In genomic region chr21:44522753-44523204, GRCh38 we compare ENCODE assay signal across 32 cellular contexts. TPM values are rescaled to one million over a fixed set of nuclear protein-coding genes. Genes with fewer than 3 reads are reported as not detected.
DNase-seq lines count a peak whose midpoint lies in the region; FAIRE-seq and TF ChIP-seq lines count a peak whose summit lies in the region.
"Had no signal": no experiment of that assay in that cellular context is flagged by ENCODE, and none has a peak within 500 bp of the region (broad histone marks: within the 10 kb centered on the region; RNA-seq: fewer than 3 reads in every experiment).

No MANE protein-coding gene starts in this region.

- no peak overlapping the region for H3K27ac Mint-ChIP-seq in HFFc6
- H3K27ac Mint-ChIP-seq: CD4-positive, alpha-beta memory T cell had no signal

- H3K27me3 ChIP-seq in bronchial epithelial cell (ENCODE audit: control insufficient read depth, insufficient read depth, low read length), result no peaks in the 10 kb centered on the region
- H3K27me3 ChIP-seq in spleen (replicated peaks in 1 of 7), result peaks cover 0 to 31% (median 0%) of the 10 kb centered on the region in 7 donors

- no peaks in the 10 kb centered on the region for H3K9me3 ChIP-seq in spleen
- H3K9me3 ChIP-seq: A549, HAP-1 had no signal

- H3K4me3 ChIP-seq in bronchial epithelial cell (ENCODE audit: low read depth, low read length) (no peak overlapping the region), spleen (no peak overlapping the region)
- H3K4me3 ChIP-seq: A549, GM23248, HAP-1, SK-N-MC had no signal

- intact Hi-C loops in spleen (cut with DNase I; ENCODE audit: low total_unique reads), result no loop called here

- no peaks in the 10 kb centered on the region for H3K4me1 Mint-ChIP-seq in HFFc6 (ENCODE audit: low read depth)

- TF ChIP-seq CTCF in bronchial epithelial cell (IDR thresholded peaks at IDR 0.05; ENCODE audit: insufficient read depth, low read length, severe bottlenecking) (no peak), spleen (IDR thresholded peaks at IDR 0.05 in 8 of 11, conservative IDR thresholded peaks at IDR 0.05 in 3 of 11) (no peak), HFFc6 (IDR thresholded peaks at IDR 0.05) (no peak)

- H3K27ac ChIP-seq in spleen, result no peak overlapping the region
- H3K27ac ChIP-seq: A549, GM23248, RWPE1, SK-N-MC had no signal

- peak; percentile 83 for FAIRE-seq in bronchial epithelial cell (lab: Jason Lieb, UNC)
- FAIRE-seq: A549, GM12892 had no signal

- no peaks in the 10 kb centered on the region for H3K36me3 Mint-ChIP-seq in HFFc6 (ENCODE audit: low read depth)
- H3K36me3 Mint-ChIP-seq: CD4-positive, alpha-beta memory T cell had no signal

- TF ChIP-seq POLR2A in spleen (IDR thresholded peaks at IDR 0.05), result no peak

- WGBS in spleen, 5 donors, result 71 to 82% (median 74%) methylated on average over 1 of the region's 1 CpG; no CpG with 5 or more reads in 2 of the 5 donors

- no peak overlapping the region for H3K4me3 Mint-ChIP-seq in HFFc6
- H3K4me3 Mint-ChIP-seq: CD4-positive, alpha-beta memory T cell had no signal

- H3K9me3 Mint-ChIP-seq in HFFc6, result peaks cover 19% of the 10 kb centered on the region
- H3K9me3 Mint-ChIP-seq: CD4-positive, alpha-beta memory T cell had no signal

- H3K36me3 ChIP-seq in bronchial epithelial cell (ENCODE audit: control insufficient read depth, insufficient read depth, low read length) (no peaks in the 10 kb centered on the region), spleen (no peaks in the 10 kb centered on the region)
- H3K36me3 ChIP-seq: HAP-1 had no signal

- H3K27me3 Mint-ChIP-seq in HFFc6 (ENCODE audit: insufficient read depth), result no peaks in the 10 kb centered on the region; the same call in none of the 2 replicates
- H3K27me3 Mint-ChIP-seq: CD4-positive, alpha-beta memory T cell had no signal

- peak; percentile 0 for DNase-seq in activated naive CD4-positive, alpha-beta T cell treated with Interleukin-2 at 50 U/mL for 16 hours
- DNase-seq in activated naive CD4-positive, alpha-beta T cell treated with anti-CD3 and anti-CD28 coated beads, Interleukin-2, amount 50 U/mL, for 16 hours, result no peak
- peak; percentile 0 for DNase-seq in NCI-H226
- DNase-seq in bronchial epithelial cell (ENCODE audit: low read depth), result no peak
- peak; percentile 42 for DNase-seq in spleen
- DNase-seq in cerebellum (ENCODE audit: low spot score), result no peak
- DNase-seq in HFFc6, result no peak
- DNase-seq: AML-193; C1 segment of cervical spinal cord; CD4-positive, alpha-beta memory T cell; COR-L47; DMS79; EL; GDM1; GM23248; Kasumi-1; NCI-H1092 treated with DMSO at 0.1 percent for 48 hours; NCI-H1436; NCI-H187; NCI-H2107; NCI-H446 treated with DMSO at 0.1 percent for 48 hours; NCI-H526; NCI-H82; SHP77 treated with DMSO at 0.1 percent for 48 hours had no signal

- no peaks in the 10 kb centered on the region for H3K4me1 ChIP-seq in spleen
- H3K4me1 ChIP-seq: A549, HAP-1 had no signal

RNA-seq across cellular contexts. Expression of gene KRTAP10-1, which starts 17.2 kb away (rescaled TPM):
- total RNA-seq in bronchial epithelial cell, result not detected in 2 replicates
- total RNA-seq in spleen, result not detected
- polyA plus RNA-seq in spleen, result not detected
- total RNA-seq in cerebellum, result not detected
- not detected for total RNA-seq in HFFc6 (2021; fragmentation: NEBNext Ultra II Directional; extraction: Animal tissue kit (Norgen Biotek cat#: 25700))
- total RNA-seq: CD4-positive, alpha-beta memory T cell; GM23248; HT-29; M059J; T-helper 1 cell treated with Interleukin-12 subunit alpha and Interleukin-12 subunit beta and Interleukin-4 antibody, amounts not matched to agents 30 ng/mL and 1 ng/mL, for 36 hours had no signal
- polyA plus RNA-seq: A549; CD4-positive, alpha-beta memory T cell; GM23248 had no signal

RNA-seq across cellular contexts. Expression of gene KRTAP10-2, which starts 28.5 kb away (rescaled TPM):
- not detected in 2 replicates for total RNA-seq in bronchial epithelial cell
- not detected for total RNA-seq in spleen
- polyA plus RNA-seq in spleen, result not detected
- total RNA-seq in cerebellum, result not detected
- not detected for total RNA-seq in HFFc6 (2021; fragmentation: NEBNext Ultra II Directional; extraction: Animal tissue kit (Norgen Biotek cat#: 25700))
- total RNA-seq: CD4-positive, alpha-beta memory T cell; GM23248; HT-29; M059J; T-helper 1 cell treated with Interleukin-12 subunit alpha and Interleukin-12 subunit beta and Interleukin-4 antibody, amounts not matched to agents 30 ng/mL and 1 ng/mL, for 36 hours had no signal
- polyA plus RNA-seq: A549; CD4-positive, alpha-beta memory T cell; GM23248 had no signal

RNA-seq across cellular contexts. Expression of gene KRTAP10-3, which starts 35.8 kb away (rescaled TPM):
- not detected in 2 replicates for total RNA-seq in bronchial epithelial cell
- total RNA-seq in spleen, result not detected
- polyA plus RNA-seq in spleen, result not detected
- not detected for total RNA-seq in cerebellum
- total RNA-seq in HFFc6 (2021; fragmentation: NEBNext Ultra II Directional; extraction: Animal tissue kit (Norgen Biotek cat#: 25700)), result not detected
- total RNA-seq: CD4-positive, alpha-beta memory T cell; GM23248; HT-29; M059J; T-helper 1 cell treated with Interleukin-12 subunit alpha and Interleukin-12 subunit beta and Interleukin-4 antibody, amounts not matched to agents 30 ng/mL and 1 ng/mL, for 36 hours had no signal
- polyA plus RNA-seq: A549; CD4-positive, alpha-beta memory T cell; GM23248 had no signal

RNA-seq across cellular contexts. Expression of gene KRTAP10-4, which starts 50.8 kb away (rescaled TPM):
- total RNA-seq in bronchial epithelial cell, result not detected in 2 replicates
- not detected for total RNA-seq in spleen
- polyA plus RNA-seq in spleen, result not detected
- total RNA-seq in cerebellum, result not detected
- total RNA-seq in HFFc6 (2021; fragmentation: NEBNext Ultra II Directional; extraction: Animal tissue kit (Norgen Biotek cat#: 25700)), result not detected
- total RNA-seq: CD4-positive, alpha-beta memory T cell; GM23248; HT-29; M059J; T-helper 1 cell treated with Interleukin-12 subunit alpha and Interleukin-12 subunit beta and Interleukin-4 antibody, amounts not matched to agents 30 ng/mL and 1 ng/mL, for 36 hours had no signal
- polyA plus RNA-seq: A549; CD4-positive, alpha-beta memory T cell; GM23248 had no signal

RNA-seq across cellular contexts. Expression of gene KRTAP10-5, which starts 57.6 kb away (rescaled TPM):
- not detected in 2 replicates for total RNA-seq in bronchial epithelial cell
- total RNA-seq in spleen, result not detected
- not detected for polyA plus RNA-seq in spleen
- not detected for total RNA-seq in cerebellum
- not detected for total RNA-seq in HFFc6 (2021; fragmentation: NEBNext Ultra II Directional; extraction: Animal tissue kit (Norgen Biotek cat#: 25700))
- total RNA-seq: CD4-positive, alpha-beta memory T cell; GM23248; HT-29; M059J; T-helper 1 cell treated with Interleukin-12 subunit alpha and Interleukin-12 subunit beta and Interleukin-4 antibody, amounts not matched to agents 30 ng/mL and 1 ng/mL, for 36 hours had no signal
- polyA plus RNA-seq: A549; CD4-positive, alpha-beta memory T cell; GM23248 had no signal

Comparison
In these comparisons a context has a peak if more than half of its experiments do, and no peak if none do; other contexts are left out.
1. DNase-seq: peak in activated naive CD4-positive, alpha-beta T cell treated with Interleukin-2 at 50 U/mL for 16 hours (single experiment), NCI-H226 (single experiment) and spleen (single experiment); none in activated naive CD4-positive, alpha-beta T cell treated with anti-CD3 and anti-CD28 coated beads, Interleukin-2, amount 50 U/mL, for 16 hours (single experiment), bronchial epithelial cell (single experiment), cerebellum (single experiment) and HFFc6 (single experiment).